Comparison of ENCODE assay signal across 10 cellular contexts in genomic region chr13:49220856-49221614, GRCh38. TPM values are rescaled to one million over a fixed set of nuclear protein-coding genes. Genes with fewer than 3 reads are reported as not detected.
DNase-seq lines count a peak whose midpoint lies in the region; ATAC-seq and TF ChIP-seq lines count a peak whose summit lies in the region.
"Had no signal": no experiment of that assay in that cellular context is flagged by ENCODE, and none has a peak within 500 bp of the region (broad histone marks: within the 10 kb centered on the region; RNA-seq: fewer than 3 reads in every experiment).

No MANE protein-coding gene starts in this region.

- no peak overlapping the region for H2BK15ac ChIP-seq in mesenchymal stem cell (ENCODE audit: low read depth, poor library complexity, severe bottlenecking)

- no peak for TF ChIP-seq CTCF in cardiac muscle cell (IDR thresholded peaks at IDR 0.05; ENCODE audit: low read depth, low read length)
- TF ChIP-seq CTCF in ascending aorta (IDR thresholded peaks at IDR 0.05), result no peak
- no peak for TF ChIP-seq CTCF in upper lobe of left lung (IDR thresholded peaks at IDR 0.05)
- no peak for TF ChIP-seq CTCF in PC-9 (conservative IDR thresholded peaks at IDR 0.05)

- peaks cover 100% of the 10 kb centered on the region for H3K27me3 ChIP-seq in cardiac muscle cell
- H3K27me3 ChIP-seq in ascending aorta, result peaks cover 7% of the 10 kb centered on the region
- peaks cover 81 to 84% of the 10 kb centered on the region in 2 experiments for H3K27me3 ChIP-seq in mesenchymal stem cell (ENCODE audit: control insufficient read depth in 1 of 2, insufficient read depth in 1 of 2, low read length in 2 of 2)
- H3K27me3 ChIP-seq in upper lobe of left lung, result peaks cover 0 to 23% (median 12%) of the 10 kb centered on the region in 4 donors
- peaks cover 41% of the 10 kb centered on the region for H3K27me3 ChIP-seq in PC-9 (ENCODE audit: insufficient read depth, low read depth)

- H4K91ac ChIP-seq in mesenchymal stem cell (ENCODE audit: low read length), result no peak overlapping the region

- no peak overlapping the region for H2AK5ac ChIP-seq in mesenchymal stem cell (ENCODE audit: low read length, severe bottlenecking)

- peak overlapping the region; percentile 35 for H3K4me2 ChIP-seq in mesenchymal stem cell (ENCODE audit: low read length, poor library complexity, severe bottlenecking)
- H3K4me2 ChIP-seq in PC-9, result no peak overlapping the region

- no peaks in the 10 kb centered on the region for H3K79me1 ChIP-seq in mesenchymal stem cell (replicated peaks; ENCODE audit: low read length, poor library complexity, severe bottlenecking)

- peak overlapping the region in 1 of 2 experiments; percentile 91 for H3K23ac ChIP-seq in mesenchymal stem cell (ENCODE audit: low read length in 2 of 2)

- peak overlapping the region; percentile 24 for H3K4me3 ChIP-seq in cardiac muscle cell
- peak overlapping the region; percentile 54 to 55 for H3K4me3 ChIP-seq in ascending aorta
- H3K4me3 ChIP-seq in mesenchymal stem cell (ENCODE audit: insufficient read depth in 1 of 2, low read depth in 1 of 2, low read length in 2 of 2), result peak overlapping the region; percentile 34 to 37
- peak overlapping the region in 3 of 4 donors; percentile 55 to 57 (median 56) for H3K4me3 ChIP-seq in upper lobe of left lung
- no peak overlapping the region for H3K4me3 ChIP-seq in PC-9

- no peaks in the 10 kb centered on the region for H3K36me3 ChIP-seq in cardiac muscle cell
- no peaks in the 10 kb centered on the region for H3K36me3 ChIP-seq in ascending aorta
- H3K36me3 ChIP-seq in mesenchymal stem cell (ENCODE audit: control insufficient read depth in 1 of 2, insufficient read depth in 2 of 2, low read depth in 1 of 2, low read length in 2 of 2), result peaks cover 0 to 4% of the 10 kb centered on the region in 2 experiments
- H3K36me3 ChIP-seq in upper lobe of left lung, result no peaks in the 10 kb centered on the region
- H3K36me3 ChIP-seq in PC-9 (ENCODE audit: low read depth), result no peaks in the 10 kb centered on the region

- 9% methylated on average over 62 of the region's 74 CpGs for WGBS in mesenchymal stem cell
- 11 to 16% methylated on average over 10 to 20 of the region's 74 CpGs for WGBS in upper lobe of left lung, 2 donors

- H3K9ac ChIP-seq in mesenchymal stem cell (ENCODE audit: low read length), result no peak overlapping the region

- ATAC-seq in left ventricle myocardium superior (no peak), upper lobe of left lung (ENCODE audit: low FRiP score in 2 of 2) (peak in 1 of 2 donors; percentile 39), HG02884 (IDR thresholded peaks at IDR 0.05; ENCODE audit: unreplicated experiment) (no peak)

- no peaks in the 10 kb centered on the region for H3K9me3 ChIP-seq in cardiac muscle cell (ENCODE audit: low read depth)
- H3K9me3 ChIP-seq in ascending aorta, result no peaks in the 10 kb centered on the region
- H3K9me3 ChIP-seq in mesenchymal stem cell (ENCODE audit: control insufficient read depth, low read length), result no peaks in the 10 kb centered on the region
- H3K9me3 ChIP-seq in upper lobe of left lung, result no peaks in the 10 kb centered on the region
- H3K9me3 ChIP-seq in PC-9 (ENCODE audit: insufficient read depth, low read depth), result no peaks in the 10 kb centered on the region

- no peak overlapping the region for H3K4ac ChIP-seq in mesenchymal stem cell (ENCODE audit: low read depth in 1 of 2, low read length in 2 of 2)

- no peaks in the 10 kb centered on the region for H3K79me2 ChIP-seq in PC-9 (ENCODE audit: low read depth)

- no peak for DNase-seq in cardiac muscle cell (ENCODE audit: low read depth in 1 of 2, low spot score in 1 of 2)
- DNase-seq in left ventricle myocardium superior, result no peak
- DNase-seq in ascending aorta (ENCODE audit: low spot score in 2 of 2), result no peak
- no peak for DNase-seq in mesenchymal stem cell
- DNase-seq in upper lobe of left lung, result peak in 1 of 2 donors; percentile 85
- DNase-seq in PC-9, result no peak
- DNase-seq in NCI-H2029 treated with DMSO at 0.1 percent for 48 hours (lab: John Stamatoyannopoulos, UW), result no peak
- DNase-seq: DMS 273 treated with DMSO at 0.1 percent for 48 hours had no signal

- H3K4me1 ChIP-seq in cardiac muscle cell (ENCODE audit: low read depth), result no peaks in the 10 kb centered on the region
- H3K4me1 ChIP-seq in ascending aorta, result no peaks in the 10 kb centered on the region
- H3K4me1 ChIP-seq in mesenchymal stem cell (ENCODE audit: control insufficient read depth, insufficient read depth, low read depth, low read length), result peaks cover 20% of the 10 kb centered on the region
- peaks cover 20 to 41% (median 26%) of the 10 kb centered on the region in 4 donors for H3K4me1 ChIP-seq in upper lobe of left lung
- no peaks in the 10 kb centered on the region for H3K4me1 ChIP-seq in PC-9 (replicated peaks; ENCODE audit: insufficient read depth)

- H3F3A ChIP-seq in PC-9 (ENCODE audit: insufficient read depth, low read depth), result no peaks in the 10 kb centered on the region

- H3K27ac ChIP-seq in cardiac muscle cell (no peak overlapping the region), ascending aorta (no peak overlapping the region), mesenchymal stem cell (ENCODE audit: low read length, poor library complexity, severe bottlenecking) (no peak overlapping the region), upper lobe of left lung (no peak overlapping the region), PC-9 (no peak overlapping the region)

- H2AFZ ChIP-seq in mesenchymal stem cell (ENCODE audit: low read depth, low read length), result peak overlapping the region; percentile 67
- no peak overlapping the region for H2AFZ ChIP-seq in PC-9

- POLR2A ChIA-PET in PC-9 (lab: Charles Lee; ENCODE audit: unreplicated experiment), result no interaction called here

- TF ChIP-seq EP300 in upper lobe of left lung (IDR thresholded peaks at IDR 0.05), result no peak

- CTCF ChIA-PET in PC-9 (lab: Charles Lee), result no interaction called here

- H3K9me2 ChIP-seq in PC-9 (ENCODE audit: insufficient read depth), result no peaks in the 10 kb centered on the region

- no peak overlapping the region for H2BK5ac ChIP-seq in mesenchymal stem cell (ENCODE audit: low read depth, low read length, poor library complexity, severe bottlenecking)

- no TSS peak for BruUV-seq in PC-9 (replicated peaks; lab: Mats Ljungman, UMichigan)

- no peak overlapping the region for H3K14ac ChIP-seq in mesenchymal stem cell (ENCODE audit: low read length in 2 of 2)

- TF ChIP-seq POLR2A in upper lobe of left lung (IDR thresholded peaks at IDR 0.05), result no peak

- no peak overlapping the region for H2BK12ac ChIP-seq in mesenchymal stem cell (ENCODE audit: low read length in 2 of 2)

- no peak overlapping the region for H4K8ac ChIP-seq in mesenchymal stem cell (ENCODE audit: low read length)

- H2BK120ac ChIP-seq in mesenchymal stem cell (ENCODE audit: low read depth, low read length), result no peak overlapping the region

- H3K18ac ChIP-seq in mesenchymal stem cell (ENCODE audit: low read depth in 1 of 2, low read length in 2 of 2), result peak overlapping the region in 1 of 2 experiments; percentile 14

- intact Hi-C loops in left ventricle myocardium superior (cut with micrococcal nuclease), result no loop called here
- intact Hi-C loops in ascending aorta (cut with DNase I), result no loop called here
- intact Hi-C loops in PC-9 (cut with micrococcal nuclease; ENCODE audit: unreplicated experiment), result no loop called here

- H4K20me1 ChIP-seq in PC-9 (ENCODE audit: insufficient read depth), result no peaks in the 10 kb centered on the region

RNA-seq across cellular contexts. Expression of gene MLNR, which starts 0.9 kb away (rescaled TPM):
- total RNA-seq in cardiac muscle cell (not detected in 2 replicates), left ventricle myocardium superior (not detected), ascending aorta (not detected), upper lobe of left lung (under 1 TPM in 2 of 6 donors, not detected in 4; 0.30 to 0.49 TPM), PC-9 (2021) (not detected in 2 replicates)
- polyA plus RNA-seq in cardiac muscle cell, result 0.14 TPM in 1 of 2 replicates, not detected in the other
- polyA plus RNA-seq in mesenchymal stem cell (2013, experiment 1 of 2), result not detected
- not detected for polyA plus RNA-seq in mesenchymal stem cell (2013, experiment 2 of 2)
- total RNA-seq: dermis microvascular lymphatic vessel endothelial cell had no signal

RNA-seq across cellular contexts. Expression of gene CDADC1, which starts 26.7 kb away (rescaled TPM):
- total RNA-seq in cardiac muscle cell (4.0 and 9.1 TPM in 2 replicates), left ventricle myocardium superior (10.4 TPM), ascending aorta (0.96 TPM), upper lobe of left lung (10 to 100 TPM in 4 of 6 donors, 1 to 10 TPM in 2; 4.2 to 16.4 (median 10.6) TPM), PC-9 (2021) (12.4 and 12.9 TPM in 2 replicates)
- 12.7 and 14.0 TPM in 2 replicates for polyA plus RNA-seq in cardiac muscle cell
- polyA plus RNA-seq in mesenchymal stem cell (2013, experiment 1 of 2), result 10.1 TPM
- polyA plus RNA-seq in mesenchymal stem cell (2013, experiment 2 of 2), result 10.0 TPM
